25 cellular contexts compared by ENCODE assay signal in genomic region chr2:74094291-74094690, GRCh38. TPM values are rescaled to one million over a fixed set of nuclear protein-coding genes. Genes with fewer than 3 reads are reported as not detected.
DNase-seq lines count a peak whose midpoint lies in the region; ATAC-seq and TF ChIP-seq lines count a peak whose summit lies in the region.
"Had no signal": no experiment of that assay in that cellular context is flagged by ENCODE, and none has a peak within 500 bp of the region (broad histone marks: within the 10 kb centered on the region; RNA-seq: fewer than 3 reads in every experiment).

No MANE protein-coding gene starts in this region.

- no peaks in the 10 kb centered on the region; the same call in none of the 2 replicates for H4K20me1 ChIP-seq in GM23338 (replicated peaks; ENCODE audit: insufficient read depth)

- H3K27me3 Mint-ChIP-seq in activated T-cell treated with anti-CD3 and anti-CD28 coated beads, Interleukin-2, amount 50 U/mL, for 72 hours (ENCODE audit: low read depth), result no peaks in the 10 kb centered on the region
- no peaks in the 10 kb centered on the region for H3K27me3 Mint-ChIP-seq in activated T-cell treated with anti-CD3 and anti-CD28 coated beads, Interleukin-2, amount 50 U/mL, for 4 hours (ENCODE audit: low read depth)
- H3K27me3 Mint-ChIP-seq in GM23338 (ENCODE audit: insufficient read depth, low read depth, poor library complexity) (peaks cover 13% of the 10 kb centered on the region), chondrocyte (ENCODE audit: low read depth) (no peaks in the 10 kb centered on the region)
- H3K27me3 Mint-ChIP-seq in activated T-helper 17 cell treated with anti-CD3 and anti-CD28 coated beads, Interleukin-2, amount 50 U/mL, for 72 hours, result no peaks in the 10 kb centered on the region
- H3K27me3 Mint-ChIP-seq: activated CD4-positive, alpha-beta T cell treated with anti-CD3 and anti-CD28 coated beads, Interleukin-2, amount 10 ng/mL, durations not matched to agents 24 days and 14 days; naive thymus-derived CD4-positive, alpha-beta T cell had no signal

- H3K9me3 Mint-ChIP-seq in activated T-cell treated with anti-CD3 and anti-CD28 coated beads, Interleukin-2, amount 50 U/mL, for 72 hours, result no peaks in the 10 kb centered on the region
- no peaks in the 10 kb centered on the region for H3K9me3 Mint-ChIP-seq in activated T-cell treated with anti-CD3 and anti-CD28 coated beads, Interleukin-2, amount 50 U/mL, for 4 hours
- H3K9me3 Mint-ChIP-seq in GM23338 (no peaks in the 10 kb centered on the region), chondrocyte (ENCODE audit: low read depth) (no peaks in the 10 kb centered on the region)
- H3K9me3 Mint-ChIP-seq in stimulated activated effector memory CD8-positive, alpha-beta T cell treated with anti-CD3 and anti-CD28 coated beads, Interleukin-12 subunit alpha, Interleukin-12 subunit beta, amount 100 ng/mL, for 72 hours, result no peaks in the 10 kb centered on the region
- no peaks in the 10 kb centered on the region for H3K9me3 Mint-ChIP-seq in activated T-helper 17 cell treated with anti-CD3 and anti-CD28 coated beads, Interleukin-2, amount 50 U/mL, for 72 hours
- H3K9me3 Mint-ChIP-seq: activated CD4-positive, alpha-beta T cell treated with anti-CD3 and anti-CD28 coated beads, Interleukin-2, amount 10 ng/mL, durations not matched to agents 24 days and 14 days had no signal

- H3K4me3 ChIP-seq in GM23338, result no peak overlapping the region
- H3K4me3 ChIP-seq in ascending aorta, result no peak overlapping the region
- H3K4me3 ChIP-seq: BLaER1, GM23248, heart right ventricle, pancreas, PC-9, right lobe of liver, uterus had no signal

- H3K4me2 ChIP-seq in GM23338, result no peak overlapping the region
- H3K4me2 ChIP-seq: BLaER1, PC-9 had no signal

- H3F3A ChIP-seq in GM23338 (replicated peaks; ENCODE audit: low read depth), result no peaks in the 10 kb centered on the region

- H2AFZ ChIP-seq in GM23338, result no peak overlapping the region
- H2AFZ ChIP-seq: GM23248, PC-9 had no signal

- H3K79me2 ChIP-seq in GM23338 (replicated peaks; ENCODE audit: insufficient read depth), result no peaks in the 10 kb centered on the region

- no peaks in the 10 kb centered on the region for H3K9me2 ChIP-seq in GM23338 (ENCODE audit: insufficient read depth)

- H3K9me3 ChIP-seq in ascending aorta, result no peaks in the 10 kb centered on the region
- H3K9me3 ChIP-seq: BLaER1, heart right ventricle, pancreas, right lobe of liver, uterus had no signal

- ATAC-seq in activated T-cell treated with anti-CD3 and anti-CD28 coated beads, Interleukin-2, amount 50 U/mL, for 72 hours (replicated peaks in 1 of 2), result no peak
- ATAC-seq in activated T-cell treated with anti-CD3 and anti-CD28 coated beads, Interleukin-2, amount 50 U/mL, for 4 hours, result no peak
- ATAC-seq in GM23338, result peak; percentile 18; the same call in 1 of the 3 replicates
- no peak for ATAC-seq in stimulated activated effector memory CD8-positive, alpha-beta T cell treated with anti-CD3 and anti-CD28 coated beads, Interleukin-12 subunit alpha, Interleukin-12 subunit beta, amount 100 ng/mL, for 72 hours
- no peak for ATAC-seq in HG03097 (IDR thresholded peaks at IDR 0.05; ENCODE audit: low FRiP score, unreplicated experiment)
- ATAC-seq in activated T-helper 17 cell treated with anti-CD3 and anti-CD28 coated beads, Interleukin-2, amount 50 U/mL, for 72 hours (replicated peaks), result no peak
- ATAC-seq: heart right ventricle; left lobe of liver; naive thymus-derived CD4-positive, alpha-beta T cell; pancreas; right lobe of liver had no signal

- H3K4me1 ChIP-seq in GM23338 (ENCODE audit: insufficient read depth) (no peaks in the 10 kb centered on the region), ascending aorta (no peaks in the 10 kb centered on the region)
- H3K4me1 ChIP-seq: BLaER1, heart right ventricle, pancreas, right lobe of liver, uterus had no signal

- H3K4me3 Mint-ChIP-seq in activated T-cell treated with anti-CD3 and anti-CD28 coated beads, Interleukin-2, amount 50 U/mL, for 72 hours, result no peak overlapping the region
- H3K4me3 Mint-ChIP-seq in activated T-cell treated with anti-CD3 and anti-CD28 coated beads, Interleukin-2, amount 50 U/mL, for 4 hours, result no peak overlapping the region
- H3K4me3 Mint-ChIP-seq in GM23338 (no peak overlapping the region), chondrocyte (ENCODE audit: unreplicated experiment) (no peak overlapping the region)
- no peak overlapping the region for H3K4me3 Mint-ChIP-seq in stimulated activated effector memory CD8-positive, alpha-beta T cell treated with anti-CD3 and anti-CD28 coated beads, Interleukin-12 subunit alpha, Interleukin-12 subunit beta, amount 100 ng/mL, for 72 hours
- H3K4me3 Mint-ChIP-seq in activated T-helper 17 cell treated with anti-CD3 and anti-CD28 coated beads, Interleukin-2, amount 50 U/mL, for 72 hours, result no peak overlapping the region
- H3K4me3 Mint-ChIP-seq: activated CD4-positive, alpha-beta T cell treated with anti-CD3 and anti-CD28 coated beads, Interleukin-2, amount 10 ng/mL, durations not matched to agents 24 days and 14 days; naive thymus-derived CD4-positive, alpha-beta T cell had no signal

- H3K36me3 Mint-ChIP-seq in activated T-cell treated with anti-CD3 and anti-CD28 coated beads, Interleukin-2, amount 50 U/mL, for 72 hours (ENCODE audit: insufficient read depth in 2 of 2), result peaks cover 2 to 27% of the 10 kb centered on the region in 2 donors
- peaks cover 44% of the 10 kb centered on the region for H3K36me3 Mint-ChIP-seq in activated T-cell treated with anti-CD3 and anti-CD28 coated beads, Interleukin-2, amount 50 U/mL, for 4 hours (ENCODE audit: insufficient read depth)
- peaks cover 44% of the 10 kb centered on the region for H3K36me3 Mint-ChIP-seq in GM23338 (ENCODE audit: low read depth)
- peaks cover 25% of the 10 kb centered on the region for H3K36me3 Mint-ChIP-seq in chondrocyte (ENCODE audit: low read depth)
- H3K36me3 Mint-ChIP-seq in stimulated activated effector memory CD8-positive, alpha-beta T cell treated with anti-CD3 and anti-CD28 coated beads, Interleukin-12 subunit alpha, Interleukin-12 subunit beta, amount 100 ng/mL, for 72 hours, result peaks cover 83% of the 10 kb centered on the region
- H3K36me3 Mint-ChIP-seq in activated T-helper 17 cell treated with anti-CD3 and anti-CD28 coated beads, Interleukin-2, amount 50 U/mL, for 72 hours (ENCODE audit: low read depth), result peaks cover 98% of the 10 kb centered on the region

- H3K27ac Mint-ChIP-seq in activated T-cell treated with anti-CD3 and anti-CD28 coated beads, Interleukin-2, amount 50 U/mL, for 72 hours, result peak overlapping the region; percentile 13
- peak overlapping the region; percentile 70 for H3K27ac Mint-ChIP-seq in GM23338
- H3K27ac Mint-ChIP-seq in chondrocyte (ENCODE audit: unreplicated experiment), result peak overlapping the region; percentile 29
- H3K27ac Mint-ChIP-seq in stimulated activated effector memory CD8-positive, alpha-beta T cell treated with anti-CD3 and anti-CD28 coated beads, Interleukin-12 subunit alpha, Interleukin-12 subunit beta, amount 100 ng/mL, for 72 hours, result peak overlapping the region; percentile 70
- no peak overlapping the region for H3K27ac Mint-ChIP-seq in activated T-helper 17 cell treated with anti-CD3 and anti-CD28 coated beads, Interleukin-2, amount 50 U/mL, for 72 hours
- H3K27ac Mint-ChIP-seq: activated CD4-positive, alpha-beta T cell treated with anti-CD3 and anti-CD28 coated beads, Interleukin-2, amount 10 ng/mL, durations not matched to agents 24 days and 14 days had no signal

- H3K27ac ChIP-seq in GM23338 (ENCODE audit: low read depth) (no peak overlapping the region), ascending aorta (no peak overlapping the region)
- H3K27ac ChIP-seq: BLaER1, epithelial cell of prostate, GM23248, heart right ventricle, pancreas, PC-9, right lobe of liver, uterus had no signal

- DNase-seq in activated T-cell treated with anti-CD3 and anti-CD28 coated beads, Interleukin-2, amount 50 U/mL, for 72 hours, result no peak
- DNase-seq in activated T-cell treated with anti-CD3 and anti-CD28 coated beads, Interleukin-2, amount 50 U/mL, for 4 hours, result no peak
- no peak for DNase-seq in GM23338 (ENCODE audit: low spot score)
- DNase-seq in chondrocyte (ENCODE audit: low spot score), result no peak
- DNase-seq in stimulated activated effector memory CD8-positive, alpha-beta T cell treated with anti-CD3 and anti-CD28 coated beads, Interleukin-12 subunit alpha, Interleukin-12 subunit beta, amount 100 ng/mL, for 72 hours (ENCODE audit: low spot score in 2 of 2), result no peak
- DNase-seq in ascending aorta (ENCODE audit: low spot score in 2 of 2), result no peak
- DNase-seq: ACHN; activated CD4-positive, alpha-beta T cell treated with anti-CD3 and anti-CD28 coated beads, Interleukin-2, amount 10 ng/mL, durations not matched to agents 24 days and 14 days; GM23248; heart right ventricle; Kasumi-1; naive thymus-derived CD4-positive, alpha-beta T cell; NCI-H1092; NCI-H2029; NCI-H345; pancreas; PC-9; right lobe of liver; SIG-M5; uterus had no signal

- TF ChIP-seq CTCF in GM23338 (conservative IDR thresholded peaks at IDR 0.05; ENCODE audit: low read depth in 2 of 2) (no peak), chondrocyte (IDR thresholded peaks at IDR 0.05) (no peak), ascending aorta (IDR thresholded peaks at IDR 0.05) (no peak)

- H3K4me1 Mint-ChIP-seq in activated T-cell treated with anti-CD3 and anti-CD28 coated beads, Interleukin-2, amount 50 U/mL, for 72 hours (ENCODE audit: low read depth), result no peaks in the 10 kb centered on the region
- no peaks in the 10 kb centered on the region for H3K4me1 Mint-ChIP-seq in activated T-cell treated with anti-CD3 and anti-CD28 coated beads, Interleukin-2, amount 50 U/mL, for 4 hours (ENCODE audit: low read depth)
- peaks cover 8% of the 10 kb centered on the region for H3K4me1 Mint-ChIP-seq in GM23338
- H3K4me1 Mint-ChIP-seq in chondrocyte (ENCODE audit: low read depth), result peaks cover 17% of the 10 kb centered on the region
- peaks cover under 1% of the 10 kb centered on the region for H3K4me1 Mint-ChIP-seq in stimulated activated effector memory CD8-positive, alpha-beta T cell treated with anti-CD3 and anti-CD28 coated beads, Interleukin-12 subunit alpha, Interleukin-12 subunit beta, amount 100 ng/mL, for 72 hours
- H3K4me1 Mint-ChIP-seq in activated T-helper 17 cell treated with anti-CD3 and anti-CD28 coated beads, Interleukin-2, amount 50 U/mL, for 72 hours, result peaks cover 8% of the 10 kb centered on the region
- H3K4me1 Mint-ChIP-seq: activated CD4-positive, alpha-beta T cell treated with anti-CD3 and anti-CD28 coated beads, Interleukin-2, amount 10 ng/mL, durations not matched to agents 24 days and 14 days had no signal

- intact Hi-C loops in ascending aorta (cut with DNase I), result no loop called here

- H3K36me3 ChIP-seq in GM23338 (ENCODE audit: insufficient read depth), result peaks cover 1% of the 10 kb centered on the region; the same call in 1 of the 2 replicates
- H3K36me3 ChIP-seq in ascending aorta, result peaks cover 22 to 52% of the 10 kb centered on the region in 2 donors
- H3K36me3 ChIP-seq: uterus had no signal

- no peaks in the 10 kb centered on the region for H3K27me3 ChIP-seq in GM23338 (ENCODE audit: insufficient read depth)
- no peaks in the 10 kb centered on the region for H3K27me3 ChIP-seq in ascending aorta
- H3K27me3 ChIP-seq: BLaER1, heart right ventricle, pancreas, right lobe of liver, uterus had no signal

RNA-seq across cellular contexts. Expression of gene BOLA3, which starts 53.4 kb away (rescaled TPM):
- total RNA-seq in activated T-cell treated with anti-CD3 and anti-CD28 coated beads, Interleukin-2, amount 50 U/mL, for 72 hours, result 10 to 100 TPM; 41.1 to 42.5 TPM
- 100 to 1,000 TPM; 103 to 110 (median 109) TPM for total RNA-seq in activated T-cell treated with anti-CD3 and anti-CD28 coated beads, Interleukin-2, amount 50 U/mL, for 4 hours
- total RNA-seq in GM23338 (2014; rRNA removed; shearing (Covaris generic)), result 36.2 and 89.8 TPM in 2 replicates
- 233 and 235 TPM in 2 replicates for polyA plus RNA-seq in GM23338 (2016; fragmentation: Nextera tagmentation; extraction: Ambion mirVana)
- total RNA-seq in chondrocyte (27.4 to 46.4 TPM (median 27.8 TPM) in 3 replicates), ascending aorta (47.3 TPM)
- 10 to 100 TPM; 35.7 to 51.7 TPM for total RNA-seq in activated T-helper 17 cell treated with anti-CD3 and anti-CD28 coated beads, Interleukin-2, amount 50 U/mL, for 72 hours
